12 cellular contexts compared by ENCODE assay signal in the genomic region with DNA sequence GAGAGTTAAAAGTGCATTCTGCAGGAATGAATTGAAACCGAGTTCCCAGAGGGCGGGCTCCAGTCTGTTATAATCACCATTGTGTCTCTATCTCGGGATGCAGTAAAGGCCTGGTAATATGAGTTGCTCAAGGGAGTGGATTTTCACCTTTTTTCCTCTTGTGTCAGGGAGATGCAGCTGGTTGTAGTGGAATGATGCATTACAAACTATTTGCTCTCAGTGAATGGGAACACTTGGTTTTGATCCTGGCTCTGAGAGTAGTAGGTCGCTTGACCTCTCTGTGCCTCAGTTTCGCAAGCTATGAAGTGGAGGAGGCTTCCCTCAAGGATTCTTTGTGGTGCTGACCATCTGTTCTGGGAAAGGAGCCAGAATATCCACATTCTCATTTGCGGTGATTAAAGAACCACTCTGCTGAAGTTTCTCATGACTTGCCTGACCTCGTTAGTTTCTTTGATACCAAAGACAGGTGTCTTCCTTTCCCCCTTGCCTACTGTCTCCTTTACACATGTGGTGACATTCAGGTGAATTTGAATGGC.
DNase-seq lines count a peak whose midpoint lies in the region; ATAC-seq and TF ChIP-seq lines count a peak whose summit lies in the region.
"Had no signal": no experiment of that assay in that cellular context is flagged by ENCODE, and none has a peak within 500 bp of the region (broad histone marks: within the 10 kb centered on the region; RNA-seq: fewer than 3 reads in every experiment).

No MANE protein-coding gene starts in this region.

- TF ChIP-seq CTCF in endodermal cell (conservative IDR thresholded peaks at IDR 0.05), result no peak
- TF ChIP-seq CTCF in nephron (IDR thresholded peaks at IDR 0.05; ENCODE audit: unreplicated experiment in 3 of 3), result no peak

- peaks cover 31% of the 10 kb centered on the region for H3K4me1 Mint-ChIP-seq in endodermal cell
- peaks cover 71% of the 10 kb centered on the region for H3K4me1 Mint-ChIP-seq in nephron

- H3K27me3 ChIP-seq in MG63 (no peaks in the 10 kb centered on the region), endodermal cell (ENCODE audit: control insufficient read depth, insufficient read depth, low read length, poor library complexity, severe bottlenecking) (peaks cover 20% of the 10 kb centered on the region)
- H3K27me3 ChIP-seq: cardiac muscle cell had no signal

- H3K27ac Mint-ChIP-seq in endodermal cell (no peak overlapping the region), nephron (peak overlapping the region; percentile 74 to 89 (median 81))

- peak overlapping the region; percentile 48 for H3K27ac ChIP-seq in endodermal cell (ENCODE audit: low read depth, low read length)
- H3K27ac ChIP-seq: cardiac muscle cell had no signal

- H3K4me3 ChIP-seq in MG63 (no peak overlapping the region), endodermal cell (ENCODE audit: low read length) (no peak overlapping the region)
- H3K4me3 ChIP-seq: cardiac muscle cell had no signal

- WGBS in endodermal cell (ENCODE audit: insufficient coverage in 1 of 2, insufficient read length in 1 of 2), 2 experiments, result 77 to 81% methylated on average over 6 to 7 of the region's 7 CpGs

- DNase-seq in DMS 273 (lab: John Stamatoyannopoulos, UW; ENCODE audit: unreplicated experiment) (peak; percentile 66), MG63 (peak; percentile 10), endodermal cell (no peak), amygdala (lab: John Stamatoyannopoulos, UW) (no peak)
- no peak for DNase-seq in activated CD4-positive, alpha-beta T cell treated with anti-CD3 and anti-CD28 coated beads for 4 hours
- DNase-seq: activated CD4-positive, CD25-positive, alpha-beta regulatory T cell; mesendoderm; NCI-H2029 had no signal

- ATAC-seq in HG02870 (IDR thresholded peaks at IDR 0.05; ENCODE audit: unreplicated experiment) (no peak), HG03354 (IDR thresholded peaks at IDR 0.05; ENCODE audit: poor library complexity, severe bottlenecking, unreplicated experiment) (no peak)

- no peak overlapping the region for H3K4me3 Mint-ChIP-seq in endodermal cell
- H3K4me3 Mint-ChIP-seq in nephron, result no peak overlapping the region

- H3K36me3 ChIP-seq in MG63 (no peaks in the 10 kb centered on the region; the same call in 1 of the 2 replicates), endodermal cell (ENCODE audit: control insufficient read depth, insufficient read depth, low read length) (no peaks in the 10 kb centered on the region)
- H3K36me3 ChIP-seq: cardiac muscle cell had no signal

- H3K27me3 Mint-ChIP-seq in endodermal cell (ENCODE audit: insufficient read depth) (peaks cover 38% of the 10 kb centered on the region), nephron (ENCODE audit: low read depth) (peaks cover 16% of the 10 kb centered on the region)

- peaks cover 4% of the 10 kb centered on the region for H3K9me3 Mint-ChIP-seq in endodermal cell
- H3K9me3 Mint-ChIP-seq in nephron, result no peaks in the 10 kb centered on the region

- no peaks in the 10 kb centered on the region for H3K9me3 ChIP-seq in MG63
- no peaks in the 10 kb centered on the region for H3K9me3 ChIP-seq in endodermal cell (ENCODE audit: control insufficient read depth, low read length)

- H3K4me1 ChIP-seq in endodermal cell (ENCODE audit: control insufficient read depth, insufficient read depth, low read length), result peaks cover 7% of the 10 kb centered on the region

- H3K36me3 Mint-ChIP-seq in endodermal cell (ENCODE audit: low read depth) (no peaks in the 10 kb centered on the region), nephron (ENCODE audit: low read depth) (no peaks in the 10 kb centered on the region)

- H3K9ac ChIP-seq in endodermal cell (ENCODE audit: extremely low read depth, low read length, poor library complexity, severe bottlenecking), result no peak overlapping the region

Comparison
In these comparisons a context has a peak if more than half of its experiments do, and no peak if none do; other contexts are left out.
1. DNase-seq: peak in DMS 273 (single experiment) and MG63 (single experiment); none in endodermal cell (single experiment), amygdala (0 of 56) and activated CD4-positive, alpha-beta T cell treated with anti-CD3 and anti-CD28 coated beads for 4 hours (0 of 2).